2 cellular contexts compared by ENCODE assay signal in the genomic region with DNA sequence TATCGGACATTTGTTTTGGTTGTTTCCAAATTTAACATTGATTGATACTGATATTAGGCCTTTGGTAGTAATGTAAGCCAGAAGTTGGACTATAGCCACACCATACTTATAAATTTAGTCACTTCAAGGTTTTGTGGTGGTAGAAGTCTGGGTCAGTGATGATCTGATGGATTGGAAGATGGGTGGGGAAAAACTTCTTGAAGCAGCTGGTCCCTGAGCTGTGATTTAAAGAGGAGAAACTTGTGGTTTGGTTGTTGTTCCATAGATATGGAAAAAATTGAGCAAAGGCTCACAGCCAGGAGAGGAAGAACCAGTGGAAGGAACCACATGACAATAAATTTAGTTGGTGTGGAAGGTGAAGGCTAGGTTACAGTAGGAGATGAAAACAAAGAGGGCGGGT.
TF ChIP-seq lines count a peak whose summit lies in the region.

No MANE protein-coding gene starts in this region.

TF ChIP-seq in SK-N-SH, 30 proteins besides CTCF, POLR2A, EP300 and RAD21 (continued from another document):
- TF ChIP-seq ZBTB33 (IDR thresholded peaks at IDR 0.05; ENCODE audit: borderline replicate concordance, low read depth) = no peak
- no peak for TF ChIP-seq FOXM1 (IDR thresholded peaks at IDR 0.05; ENCODE audit: low read depth)
- no peak for TF ChIP-seq ELF1 (IDR thresholded peaks at IDR 0.05)
- TF ChIP-seq RXRA (IDR thresholded peaks at IDR 0.05; ENCODE audit: borderline replicate concordance, low read depth) = no peak

TF ChIP-seq in SK-N-SH treated with all-trans-retinoic acid at 6 μM for 48 hours, 23 proteins besides CTCF, POLR2A, EP300 and RAD21 (continued from another document):
- TF ChIP-seq ZC3H10 (CRISPR knock-in tag; IDR thresholded peaks at IDR 0.05) = no peak
- no peak for TF ChIP-seq ZNF70 (CRISPR knock-in tag; IDR thresholded peaks at IDR 0.05)
- no peak for TF ChIP-seq RARB (CRISPR knock-in tag; IDR thresholded peaks at IDR 0.05)
- TF ChIP-seq, protein P1, sequence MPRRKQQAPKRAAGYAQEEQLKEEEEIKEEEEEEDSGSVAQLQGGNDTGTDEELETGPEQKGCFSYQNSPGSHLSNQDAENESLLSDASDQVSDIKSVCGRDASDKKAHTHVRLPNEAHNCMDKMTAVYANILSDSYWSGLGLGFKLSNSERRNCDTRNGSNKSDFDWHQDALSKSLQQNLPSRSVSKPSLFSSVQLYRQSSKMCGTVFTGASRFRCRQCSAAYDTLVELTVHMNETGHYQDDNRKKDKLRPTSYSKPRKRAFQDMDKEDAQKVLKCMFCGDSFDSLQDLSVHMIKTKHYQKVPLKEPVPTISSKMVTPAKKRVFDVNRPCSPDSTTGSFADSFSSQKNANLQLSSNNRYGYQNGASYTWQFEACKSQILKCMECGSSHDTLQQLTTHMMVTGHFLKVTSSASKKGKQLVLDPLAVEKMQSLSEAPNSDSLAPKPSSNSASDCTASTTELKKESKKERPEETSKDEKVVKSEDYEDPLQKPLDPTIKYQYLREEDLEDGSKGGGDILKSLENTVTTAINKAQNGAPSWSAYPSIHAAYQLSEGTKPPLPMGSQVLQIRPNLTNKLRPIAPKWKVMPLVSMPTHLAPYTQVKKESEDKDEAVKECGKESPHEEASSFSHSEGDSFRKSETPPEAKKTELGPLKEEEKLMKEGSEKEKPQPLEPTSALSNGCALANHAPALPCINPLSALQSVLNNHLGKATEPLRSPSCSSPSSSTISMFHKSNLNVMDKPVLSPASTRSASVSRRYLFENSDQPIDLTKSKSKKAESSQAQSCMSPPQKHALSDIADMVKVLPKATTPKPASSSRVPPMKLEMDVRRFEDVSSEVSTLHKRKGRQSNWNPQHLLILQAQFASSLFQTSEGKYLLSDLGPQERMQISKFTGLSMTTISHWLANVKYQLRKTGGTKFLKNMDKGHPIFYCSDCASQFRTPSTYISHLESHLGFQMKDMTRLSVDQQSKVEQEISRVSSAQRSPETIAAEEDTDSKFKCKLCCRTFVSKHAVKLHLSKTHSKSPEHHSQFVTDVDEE (CRISPR knock-in tag; IDR thresholded peaks at IDR 0.05) = no peak
- TF ChIP-seq CSDC2 (CRISPR knock-in tag; IDR thresholded peaks at IDR 0.05) = no peak
- TF ChIP-seq, protein P2, sequence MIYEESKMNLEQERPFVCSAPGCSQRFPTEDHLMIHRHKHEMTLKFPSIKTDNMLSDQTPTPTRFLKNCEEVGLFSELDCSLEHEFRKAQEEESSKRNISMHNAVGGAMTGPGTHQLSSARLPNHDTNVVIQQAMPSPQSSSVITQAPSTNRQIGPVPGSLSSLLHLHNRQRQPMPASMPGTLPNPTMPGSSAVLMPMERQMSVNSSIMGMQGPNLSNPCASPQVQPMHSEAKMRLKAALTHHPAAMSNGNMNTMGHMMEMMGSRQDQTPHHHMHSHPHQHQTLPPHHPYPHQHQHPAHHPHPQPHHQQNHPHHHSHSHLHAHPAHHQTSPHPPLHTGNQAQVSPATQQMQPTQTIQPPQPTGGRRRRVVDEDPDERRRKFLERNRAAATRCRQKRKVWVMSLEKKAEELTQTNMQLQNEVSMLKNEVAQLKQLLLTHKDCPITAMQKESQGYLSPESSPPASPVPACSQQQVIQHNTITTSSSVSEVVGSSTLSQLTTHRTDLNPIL (CRISPR knock-in tag; IDR thresholded peaks at IDR 0.05; ENCODE audit: low read depth) = no peak
- no peak for TF ChIP-seq TOX (CRISPR knock-in tag; IDR thresholded peaks at IDR 0.05; ENCODE audit: borderline replicate concordance)
- no peak for TF ChIP-seq ISL1 (CRISPR knock-in tag; IDR thresholded peaks at IDR 0.05)
- TF ChIP-seq ZFP30 (CRISPR knock-in tag; IDR thresholded peaks at IDR 0.05) = no peak
- TF ChIP-seq OSR1 (CRISPR knock-in tag; IDR thresholded peaks at IDR 0.05) = no peak
- no peak for TF ChIP-seq CSRNP3 (CRISPR knock-in tag; IDR thresholded peaks at IDR 0.05)
- TF ChIP-seq POU6F1 (CRISPR knock-in tag; IDR thresholded peaks at IDR 0.05; ENCODE audit: borderline replicate concordance, low read depth) = no peak
- no peak for TF ChIP-seq GLIS3 (CRISPR knock-in tag; IDR thresholded peaks at IDR 0.05)
- TF ChIP-seq ZFP3 (CRISPR knock-in tag; IDR thresholded peaks at IDR 0.05) = no peak
- TF ChIP-seq PATZ1 (CRISPR knock-in tag; IDR thresholded peaks at IDR 0.05; ENCODE audit: borderline replicate concordance) = no peak
- no peak for TF ChIP-seq BACH2 (CRISPR knock-in tag; IDR thresholded peaks at IDR 0.05; ENCODE audit: borderline replicate concordance)
- no peak for TF ChIP-seq SNAI2 (CRISPR knock-in tag; IDR thresholded peaks at IDR 0.05)
- no peak for TF ChIP-seq ZNF8 (CRISPR knock-in tag; IDR thresholded peaks at IDR 0.05)
